In the genomic region with DNA sequence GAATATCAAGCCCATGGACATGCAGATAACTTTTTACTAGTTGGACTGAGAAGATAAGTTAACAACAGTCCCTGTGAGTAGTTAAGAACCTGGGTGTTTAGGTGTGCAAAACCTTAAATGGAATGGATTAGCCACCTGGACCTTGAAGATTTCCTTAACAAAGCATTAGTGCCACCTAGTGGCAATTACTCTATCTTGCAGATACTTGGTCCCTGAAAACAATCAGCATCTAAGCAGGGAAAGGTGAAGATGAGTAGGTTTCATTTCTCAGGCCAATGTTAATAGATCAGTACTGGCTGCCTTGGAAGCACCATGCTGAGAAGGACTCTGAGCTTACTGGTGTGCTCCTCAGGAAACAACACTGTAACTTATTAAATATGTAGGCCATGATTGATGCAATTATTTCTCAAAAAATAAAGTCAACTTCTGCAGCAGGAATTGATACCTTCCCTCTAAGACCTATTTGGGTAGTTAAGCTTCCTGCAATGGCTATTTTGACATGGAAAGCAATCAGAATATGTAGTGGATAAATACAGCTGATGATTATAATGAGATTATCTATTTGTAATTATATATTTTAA, we compare ENCODE assay signal across 9 cellular contexts.
DNase-seq lines count a peak whose midpoint lies in the region; ATAC-seq and TF ChIP-seq lines count a peak whose summit lies in the region.
"Had no signal": no experiment of that assay in that cellular context is flagged by ENCODE, and none has a peak within 500 bp of the region (broad histone marks: within the 10 kb centered on the region; RNA-seq: fewer than 3 reads in every experiment).

No MANE protein-coding gene starts in this region.

- H3K4me3 ChIP-seq in OCI-LY3 (ENCODE audit: low read length), result no peak overlapping the region
- no peak overlapping the region for H3K4me3 ChIP-seq in lung

- H3K4me2 ChIP-seq in OCI-LY3 (ENCODE audit: low read length), result no peak overlapping the region

- DNase-seq in activated T-cell treated with anti-CD3 and anti-CD28 coated beads, Interleukin-2, amount 50 U/mL, for 4 hours, result no peak
- DNase-seq in activated T-cell treated with anti-CD3 and anti-CD28 coated beads for 4 hours, result no peak
- peak; percentile 50 for DNase-seq in HT1080 (ENCODE audit: low read depth)
- no peak for DNase-seq in chondrocyte (ENCODE audit: low spot score)
- no peak for DNase-seq in lung (ENCODE audit: low spot score)
- no peak for DNase-seq in activated gamma-delta T cell treated with Interleukin-2 at 50 U/mL for 16 hours

- no peak overlapping the region for H3K9ac ChIP-seq in OCI-LY3 (ENCODE audit: low read length)

- no peaks in the 10 kb centered on the region for H3K4me1 Mint-ChIP-seq in activated T-cell treated with anti-CD3 and anti-CD28 coated beads, Interleukin-2, amount 50 U/mL, for 4 hours (ENCODE audit: low read depth)
- H3K4me1 Mint-ChIP-seq in chondrocyte (ENCODE audit: low read depth), result no peaks in the 10 kb centered on the region

- ATAC-seq in activated T-cell treated with anti-CD3 and anti-CD28 coated beads, Interleukin-2, amount 50 U/mL, for 4 hours, result peak; percentile 46 to 53
- ATAC-seq in GM21529 (IDR thresholded peaks at IDR 0.05; ENCODE audit: unreplicated experiment) (peak; percentile 91), lung (ENCODE audit: insufficient read depth, low FRiP score) (no peak)

- peaks cover 5% of the 10 kb centered on the region for H3K9me3 Mint-ChIP-seq in activated T-cell treated with anti-CD3 and anti-CD28 coated beads, Interleukin-2, amount 50 U/mL, for 4 hours
- H3K9me3 Mint-ChIP-seq in chondrocyte (ENCODE audit: low read depth), result no peaks in the 10 kb centered on the region

- no peak overlapping the region for H2AFZ ChIP-seq in OCI-LY3 (ENCODE audit: low read depth, low read length)

- H3K27me3 Mint-ChIP-seq in activated T-cell treated with anti-CD3 and anti-CD28 coated beads, Interleukin-2, amount 50 U/mL, for 4 hours (ENCODE audit: low read depth), result no peaks in the 10 kb centered on the region
- no peaks in the 10 kb centered on the region for H3K27me3 Mint-ChIP-seq in chondrocyte (ENCODE audit: low read depth)

- H3K36me3 ChIP-seq in OCI-LY3 (replicated peaks; ENCODE audit: low read depth, low read length) (no peaks in the 10 kb centered on the region), lung (ENCODE audit: control insufficient read depth in 2 of 2, insufficient read depth in 2 of 2, low read length in 2 of 2) (no peaks in the 10 kb centered on the region)

- H3K4me1 ChIP-seq in OCI-LY3 (ENCODE audit: low read length), result no peaks in the 10 kb centered on the region
- H3K4me1 ChIP-seq in lung (ENCODE audit: control insufficient read depth in 2 of 2, insufficient read depth in 2 of 2, low read length in 2 of 2), result no peaks in the 10 kb centered on the region

- H3K4me3 Mint-ChIP-seq in activated T-cell treated with anti-CD3 and anti-CD28 coated beads, Interleukin-2, amount 50 U/mL, for 4 hours, result no peak overlapping the region
- no peak overlapping the region for H3K4me3 Mint-ChIP-seq in chondrocyte (ENCODE audit: unreplicated experiment)

- H4K20me1 ChIP-seq in OCI-LY3 (ENCODE audit: insufficient read depth, low read length), result no peaks in the 10 kb centered on the region

- H3K27ac ChIP-seq in OCI-LY3 (ENCODE audit: low read length), result no peak overlapping the region
- H3K27ac ChIP-seq in lung (ENCODE audit: low read depth in 1 of 2, low read length in 1 of 2), result no peak overlapping the region
- H3K27ac ChIP-seq: epithelial cell of prostate had no signal

- H3K27me3 ChIP-seq in OCI-LY3 (ENCODE audit: low read depth, low read length), result no peaks in the 10 kb centered on the region
- H3K27me3 ChIP-seq in lung (ENCODE audit: control insufficient read depth, insufficient read depth), result no peaks in the 10 kb centered on the region

- no peaks in the 10 kb centered on the region for H3K79me2 ChIP-seq in OCI-LY3 (ENCODE audit: low read length)

- TF ChIP-seq CTCF in OCI-LY3 (IDR thresholded peaks at IDR 0.05; ENCODE audit: low read depth, low read length) (peak; percentile 96), chondrocyte (IDR thresholded peaks at IDR 0.05) (peak; percentile 94), lung (IDR thresholded peaks at IDR 0.05; ENCODE audit: control extremely low read depth, extremely low read depth) (peak; percentile 84)

- H3K27ac Mint-ChIP-seq in chondrocyte (ENCODE audit: unreplicated experiment), result no peak overlapping the region

- peaks cover 5% of the 10 kb centered on the region for H3K36me3 Mint-ChIP-seq in activated T-cell treated with anti-CD3 and anti-CD28 coated beads, Interleukin-2, amount 50 U/mL, for 4 hours (ENCODE audit: insufficient read depth)
- no peaks in the 10 kb centered on the region for H3K36me3 Mint-ChIP-seq in chondrocyte (ENCODE audit: low read depth)

- H3K9me3 ChIP-seq in OCI-LY3 (ENCODE audit: insufficient read depth, low read length) (no peaks in the 10 kb centered on the region), lung (ENCODE audit: control insufficient read depth in 2 of 2, insufficient read depth in 1 of 2, low read length in 1 of 2) (no peaks in the 10 kb centered on the region)
